Comparison of ENCODE assay signal across 14 cellular contexts in the genomic region with DNA sequence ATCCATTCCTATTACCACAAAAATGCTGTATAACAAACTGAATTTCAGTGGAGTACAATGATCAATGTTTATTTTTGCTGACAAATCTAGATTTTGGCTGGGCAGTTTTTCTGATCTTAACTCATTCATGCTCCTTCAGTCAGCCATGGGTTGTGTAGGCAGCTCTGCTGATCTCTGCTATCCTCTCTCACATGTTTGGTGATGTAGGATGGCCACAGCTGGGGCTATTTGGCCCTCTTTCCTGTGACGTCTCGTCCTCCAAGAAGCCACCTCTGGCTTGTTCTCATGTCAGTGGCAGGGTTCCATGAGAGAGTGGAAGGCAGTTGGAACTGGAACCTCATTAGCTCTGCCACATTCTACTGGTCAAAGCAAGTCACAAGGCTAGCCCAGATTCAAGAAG.
"Had no signal": no experiment of that assay in that cellular context is flagged by ENCODE, and none has a peak within 500 bp of the region (broad histone marks: within the 10 kb centered on the region; RNA-seq: fewer than 3 reads in every experiment).

No MANE protein-coding gene starts in this region.

- ATAC-seq: activated CD4-positive, CD25-positive, alpha-beta regulatory T cell treated with anti-CD3 and anti-CD28 coated beads, Interleukin-2, amount 50 U/mL, for 24 hours; activated naive CD8-positive, alpha-beta T cell treated with anti-CD3 and anti-CD28 coated beads, Interleukin-2, amount 50 U/mL, for 24 hours; lower lobe of right lung had no signal

- H3K27me3 ChIP-seq: dorsolateral prefrontal cortex, sigmoid colon, spleen had no signal

- H3K4me1 ChIP-seq: psoas muscle, sigmoid colon had no signal

- H3K9me3 ChIP-seq: lower lobe of right lung, psoas muscle, sigmoid colon, spleen had no signal

- H3K4me3 ChIP-seq: dorsolateral prefrontal cortex, lower lobe of right lung, psoas muscle, sigmoid colon, spleen had no signal

- DNase-seq: activated naive CD4-positive, alpha-beta T cell treated with Interleukin-2 at 50 U/mL for 16 hours; activated naive CD8-positive, alpha-beta T cell treated with anti-CD3 and anti-CD28 coated beads, Interleukin-2, amount 50 U/mL, for 24 hours; activated T-cell treated with anti-CD3 and anti-CD28 coated beads for 4 hours; aorta; dorsolateral prefrontal cortex; immature natural killer cell; lower lobe of right lung; midbrain; psoas muscle; sigmoid colon; spleen; stimulated activated CD4-positive, alpha-beta T cell treated with anti-CD3 and anti-CD28 coated beads, Interleukin-1b, Interleukin-23, amount 100 ng/mL, for 48 hours; SW 1271 had no signal

- H3K36me3 ChIP-seq: lower lobe of right lung, sigmoid colon, spleen had no signal

- H3K27ac ChIP-seq: dorsolateral prefrontal cortex, lower lobe of right lung, psoas muscle, sigmoid colon had no signal
